In the genomic region with DNA sequence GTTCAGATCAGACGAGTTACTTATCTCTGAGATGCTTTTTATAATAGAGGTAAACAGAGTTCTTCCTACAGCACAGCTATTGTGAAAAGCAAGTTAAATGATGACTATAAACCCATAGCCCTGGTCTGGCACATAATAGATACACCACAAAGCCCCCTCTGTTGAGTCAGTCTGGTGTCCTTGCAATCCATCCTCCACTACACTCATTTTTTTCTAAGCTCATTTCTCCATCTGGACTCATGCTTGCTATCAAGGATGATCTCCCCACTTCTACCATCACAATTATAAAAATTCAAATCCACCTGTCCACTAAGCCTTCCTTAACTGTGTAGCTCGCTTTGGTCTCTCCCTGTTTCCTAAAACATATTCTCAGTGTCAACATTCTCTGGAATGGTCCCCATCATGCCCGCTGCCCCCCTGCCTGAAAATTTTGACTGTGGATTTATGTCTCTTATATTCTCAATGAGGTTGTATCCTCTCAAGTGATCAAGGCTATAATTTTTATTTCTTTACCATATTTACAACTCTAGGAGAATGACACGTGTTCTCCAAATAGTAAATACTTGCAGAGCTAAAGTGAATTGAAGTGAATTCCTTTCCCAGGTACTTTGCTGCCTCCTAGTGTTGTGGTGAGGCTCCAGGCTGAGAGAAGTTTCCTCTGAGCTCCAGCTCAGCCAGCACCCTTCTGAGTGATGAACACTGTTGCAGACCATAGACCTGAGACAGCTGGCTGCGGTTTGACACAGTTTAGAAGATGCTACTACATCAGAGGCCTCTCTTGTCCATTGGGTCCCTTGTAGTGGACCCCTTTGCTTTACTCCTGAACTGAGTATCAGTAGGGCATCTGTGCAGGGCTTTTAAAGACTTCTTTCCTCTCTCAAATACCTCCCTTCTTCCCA, we compare ENCODE assay signal across 8 cellular contexts.
DNase-seq lines count a peak whose midpoint lies in the region; ATAC-seq and TF ChIP-seq lines count a peak whose summit lies in the region.

No MANE protein-coding gene starts in this region.

- no peaks in the 10 kb centered on the region for H3K79me2 ChIP-seq in fibroblast of lung (ENCODE audit: control insufficient read depth, insufficient read depth, low read length)

- H4K20me1 ChIP-seq in fibroblast of lung (ENCODE audit: control insufficient read depth, extremely low read depth, insufficient read depth, low read length): no peaks in the 10 kb centered on the region

- no peak overlapping the region for H3K4me2 ChIP-seq in fibroblast of lung (ENCODE audit: extremely low read depth, insufficient read depth, low read length)

- H3K27ac ChIP-seq in fibroblast of lung (ENCODE audit: insufficient read depth, low read length): no peak overlapping the region

- H3K4me1 ChIP-seq in fibroblast of lung (ENCODE audit: control insufficient read depth, extremely low read depth, insufficient read depth, low read length): no peaks in the 10 kb centered on the region

- no peak overlapping the region for H2AFZ ChIP-seq in fibroblast of lung (ENCODE audit: low read length)

- no peak overlapping the region for H3K4me3 ChIP-seq in AG04449 (ENCODE audit: low read depth, low read length)
- no peak overlapping the region for H3K4me3 ChIP-seq in fibroblast of lung (replicated peaks in 1 of 4; ENCODE audit: control extremely low read depth in 1 of 4, insufficient read depth in 1 of 4, low read depth in 3 of 4, low read length in 4 of 4)

- peak; percentile 7 for TF ChIP-seq CTCF in AG04449 (IDR thresholded peaks at IDR 0.05; ENCODE audit: insufficient read depth, low read length, missing control alignments)
- peak; percentile 57 for TF ChIP-seq CTCF in GM12872 (IDR thresholded peaks at IDR 0.05; ENCODE audit: insufficient read depth, low read depth, low read length)
- TF ChIP-seq CTCF in fibroblast of lung (conservative IDR thresholded peaks at IDR 0.05 in 1 of 2, IDR thresholded peaks at IDR 0.05 in 1 of 2; ENCODE audit: low read depth in 1 of 2, low read length in 2 of 2): peak; percentile 57 to 65

- POLR2A ChIA-PET in AG04449 (lab: Yijun Ruan, JAX): no interaction called here

- no peaks in the 10 kb centered on the region for H3K27me3 ChIP-seq in fibroblast of lung (ENCODE audit: control insufficient read depth, insufficient read depth, low read length)

- H3K36me3 ChIP-seq in fibroblast of lung (ENCODE audit: control insufficient read depth, insufficient read depth, low read length): no peaks in the 10 kb centered on the region

- CTCF ChIA-PET in AG04449 (lab: Yijun Ruan, JAX): interaction anchor here (0.9 to 1.4 kb wide), 3 partner anchors 573 to 947 kb away, joined by 3 to 6 read pairs (median 3); no protein-coding TSS in a partner anchor

- H3K9ac ChIP-seq in fibroblast of lung (ENCODE audit: insufficient read depth, low read length): no peak overlapping the region

- no peak for ATAC-seq in GM18907 (IDR thresholded peaks at IDR 0.05; ENCODE audit: unreplicated experiment)

- DNase-seq in AG04449 (ENCODE audit: low read depth, low spot score) (no peak), M059J (ENCODE audit: low read depth) (peak; percentile 40), SK-N-DZ (ENCODE audit: low spot score) (peak; percentile 16), fibroblast of lung (ENCODE audit: low read depth in 2 of 2) (peak; percentile 22 to 47), nucleus accumbens (lab: John Stamatoyannopoulos, UW) (peak in 32 of 56 donors; percentile 1 to 71 (median 14))
- no peak for DNase-seq in activated CD4-positive, CD25-positive, alpha-beta regulatory T cell (lab: John Stamatoyannopoulos, UW)

- no peaks in the 10 kb centered on the region for H3K9me3 ChIP-seq in fibroblast of lung (ENCODE audit: control insufficient read depth, insufficient read depth, low read depth, low read length)

Comparison
In these comparisons a context has a peak if more than half of its experiments do, and no peak if none do; other contexts are left out.
1. DNase-seq: peak in M059J (single experiment), SK-N-DZ (single experiment), fibroblast of lung (2 of 2) and nucleus accumbens (32 of 56); none in AG04449 (single experiment) and activated CD4-positive, CD25-positive, alpha-beta regulatory T cell (0 of 4).
2. CTCF ChIP-seq: peak in every context shown above with its lines; median percentile 61 in fibroblast of lung; 57 in GM12872; 7 in AG04449.